Comparison of ENCODE assay signal across 25 cellular contexts in genomic region chr3:81170298-81170697, GRCh38.
"Had no signal": no experiment of that assay in that cellular context is flagged by ENCODE, and none has a peak within 500 bp of the region (broad histone marks: within the 10 kb centered on the region; RNA-seq: fewer than 3 reads in every experiment).

No MANE protein-coding gene starts in this region.

- H3K4me3 Mint-ChIP-seq: activated CD8-positive, alpha-beta T cell treated with anti-CD3 and anti-CD28 coated beads, Interleukin-2, amount 10 ng/mL, durations not matched to agents 7 days and 5 days had no signal

- DNase-seq: activated CD4-positive, alpha-beta T cell treated with anti-CD3 and anti-CD28 coated beads for 48 hours; activated CD4-positive, alpha-beta T cell treated with anti-CD3 and anti-CD28 coated beads, Interleukin-2, amount 50 U/mL, for 4 hours; activated CD4-positive, CD25-positive, alpha-beta regulatory T cell treated with anti-CD3 and anti-CD28 coated beads, Interleukin-2, amount 50 U/mL, for 72 hours; activated CD8-positive, alpha-beta memory T cell treated with anti-CD3 and anti-CD28 coated beads, Interleukin-2, amount 50 U/mL, for 48 hours; activated CD8-positive, alpha-beta T cell treated with anti-CD3 and anti-CD28 coated beads, Interleukin-2, amount 10 ng/mL, durations not matched to agents 7 days and 5 days; activated naive CD4-positive, alpha-beta T cell treated with anti-CD3 and anti-CD28 coated beads, Interleukin-2, amount 50 U/mL, for 16 hours; activated T-cell treated with anti-CD3 and anti-CD28 coated beads, Interleukin-2, amount 50 U/mL, for 1 hour; aorta; NCI-H1092; NCI-H1417 treated with DMSO at 0.1 percent for 48 hours; NCI-H1694; NCI-H2029; NCI-H2107; NCI-H2171 treated with DMSO at 0.1 percent for 48 hours; NCI-H226; NCI-H526; NCI-H774; NK-92 treated with Interleukin-12 subunit alpha and Interleukin-12 subunit beta, amount 100 ng/mL, for 24 hours; Peyer's patch; Right ventricle myocardium superior; SJCRH30; SK-N-SH; T-helper 1 cell had no signal

- ATAC-seq: activated CD8-positive, alpha-beta T cell treated with anti-CD3 and anti-CD28 coated beads, Interleukin-2, amount 10 ng/mL, durations not matched to agents 7 days and 5 days had no signal

- H3K36me3 ChIP-seq: Peyer's patch, SJCRH30 had no signal

- H3K4me1 ChIP-seq: Peyer's patch, SJCRH30 had no signal

- H3K9me3 ChIP-seq: Peyer's patch, SJCRH30, SK-N-SH had no signal

- H3K27ac Mint-ChIP-seq: activated CD8-positive, alpha-beta T cell treated with anti-CD3 and anti-CD28 coated beads, Interleukin-2, amount 10 ng/mL, durations not matched to agents 7 days and 5 days had no signal

- H3K9ac ChIP-seq: KMS-11, SK-N-SH had no signal

- H3K4me3 ChIP-seq: Peyer's patch, SJCRH30 had no signal

- H3K27ac ChIP-seq: KMS-11, Peyer's patch, RWPE1, SJCRH30 had no signal

- H3K27me3 ChIP-seq: Peyer's patch, SJCRH30 had no signal
